ENCODE assay signal across 10 cellular contexts in genomic region chr10:73576178-73576889, GRCh38. TPM values are rescaled to one million over a fixed set of nuclear protein-coding genes. Genes with fewer than 3 reads are reported as not detected.
DNase-seq lines count a peak whose midpoint lies in the region; ATAC-seq, FAIRE-seq and TF ChIP-seq lines count a peak whose summit lies in the region.
"Had no signal": no experiment of that assay in that cellular context is flagged by ENCODE, and none has a peak within 500 bp of the region (broad histone marks: within the 10 kb centered on the region; RNA-seq: fewer than 3 reads in every experiment).

No MANE protein-coding gene starts in this region.

- peaks cover 13% of the 10 kb centered on the region for H3K4me1 Mint-ChIP-seq in astrocyte (ENCODE audit: low read depth, unreplicated experiment)

- H2AFZ ChIP-seq in astrocyte (ENCODE audit: low read depth, low read length), result no peak overlapping the region

- no peaks in the 10 kb centered on the region for H4K20me1 ChIP-seq in astrocyte (ENCODE audit: insufficient read depth, low read length)

- H3K4me1 ChIP-seq in astrocyte (ENCODE audit: insufficient read depth, low read length) (peaks cover 8% of the 10 kb centered on the region), small intestine (ENCODE audit: control insufficient read depth in 2 of 2, insufficient read depth in 1 of 2, low read depth in 1 of 2, low read length in 1 of 2) (peaks cover 0 to 4% of the 10 kb centered on the region in 2 donors)

- no peak for DNase-seq in GM12892 (ENCODE audit: insufficient read length)
- DNase-seq in astrocyte (ENCODE audit: low read depth), result peak; percentile 83
- no peak for DNase-seq in left ventricle myocardium superior
- peak; percentile 58 for DNase-seq in small intestine
- no peak for DNase-seq in KG1 (lab: John Stamatoyannopoulos, UW)
- DNase-seq in NCI-H187 treated with DMSO at 0.1 percent for 48 hours (lab: John Stamatoyannopoulos, UW), result no peak
- no peak for DNase-seq in NCI-H1048 (lab: John Stamatoyannopoulos, UW)
- DNase-seq: activated naive CD8-positive, alpha-beta T cell treated with anti-CD3 and anti-CD28 coated beads, Interleukin-2, amount 10 ng/mL, durations not matched to agents 7 days and 5 days had no signal

- H3K4me3 ChIP-seq in astrocyte (ENCODE audit: insufficient read depth, low read depth, low read length) (no peak overlapping the region), small intestine (ENCODE audit: low read depth in 1 of 2, low read length in 2 of 2) (no peak overlapping the region)
- H3K4me3 ChIP-seq: SK-N-MC had no signal

- H3K27me3 ChIP-seq in astrocyte (ENCODE audit: insufficient read depth, low read length) (no peaks in the 10 kb centered on the region), small intestine (ENCODE audit: control insufficient read depth in 2 of 2, insufficient read depth in 2 of 2, low read length in 2 of 2) (no peaks in the 10 kb centered on the region)

- intact Hi-C loops in left ventricle myocardium superior (cut with micrococcal nuclease), result no loop called here

- no peak overlapping the region for H3K4me3 Mint-ChIP-seq in astrocyte (ENCODE audit: unreplicated experiment)
- H3K4me3 Mint-ChIP-seq: activated naive CD8-positive, alpha-beta T cell treated with anti-CD3 and anti-CD28 coated beads, Interleukin-2, amount 10 ng/mL, durations not matched to agents 7 days and 5 days had no signal

- 33 to 37% (median 34%) methylated on average over 4 of the region's 4 CpGs for WGBS in small intestine, 3 donors

- no peak for TF ChIP-seq POLR2A in GM12892 (IDR thresholded peaks at IDR 0.05; ENCODE audit: low read depth, low read length)

- ATAC-seq in left ventricle myocardium superior (peak; percentile 73), GM19023 (IDR thresholded peaks at IDR 0.05; ENCODE audit: unreplicated experiment) (no peak)

- H3K27ac Mint-ChIP-seq in astrocyte (ENCODE audit: unreplicated experiment), result no peak overlapping the region
- H3K27ac Mint-ChIP-seq: activated naive CD8-positive, alpha-beta T cell treated with anti-CD3 and anti-CD28 coated beads, Interleukin-2, amount 10 ng/mL, durations not matched to agents 7 days and 5 days had no signal

- H3K4me2 ChIP-seq in astrocyte (ENCODE audit: low read length), result peak overlapping the region; percentile 19

- no peak for TF ChIP-seq CTCF in astrocyte (IDR thresholded peaks at IDR 0.05; ENCODE audit: insufficient read depth, low read depth, low read length)

- no peaks in the 10 kb centered on the region for H3K9me3 Mint-ChIP-seq in astrocyte (ENCODE audit: unreplicated experiment)
- H3K9me3 Mint-ChIP-seq: activated naive CD8-positive, alpha-beta T cell treated with anti-CD3 and anti-CD28 coated beads, Interleukin-2, amount 10 ng/mL, durations not matched to agents 7 days and 5 days had no signal

- H3K36me3 ChIP-seq in astrocyte (ENCODE audit: insufficient read depth, low read length), result no peaks in the 10 kb centered on the region
- H3K36me3 ChIP-seq in small intestine (ENCODE audit: control insufficient read depth in 2 of 2, insufficient read depth in 2 of 2, low read length in 2 of 2), result no peaks in the 10 kb centered on the region

- H3K27me3 Mint-ChIP-seq in astrocyte (ENCODE audit: low read depth, unreplicated experiment), result no peaks in the 10 kb centered on the region
- H3K27me3 Mint-ChIP-seq: activated naive CD8-positive, alpha-beta T cell treated with anti-CD3 and anti-CD28 coated beads, Interleukin-2, amount 10 ng/mL, durations not matched to agents 7 days and 5 days had no signal

- no peaks in the 10 kb centered on the region for H3K9me3 ChIP-seq in astrocyte (ENCODE audit: insufficient read depth, low read depth, low read length)
- H3K9me3 ChIP-seq in small intestine (ENCODE audit: control insufficient read depth, low read depth), result no peaks in the 10 kb centered on the region

- H3K36me3 Mint-ChIP-seq in astrocyte (ENCODE audit: low read depth, unreplicated experiment), result peaks cover 5% of the 10 kb centered on the region
- H3K36me3 Mint-ChIP-seq: activated naive CD8-positive, alpha-beta T cell treated with anti-CD3 and anti-CD28 coated beads, Interleukin-2, amount 10 ng/mL, durations not matched to agents 7 days and 5 days had no signal

- H3K79me2 ChIP-seq in astrocyte (ENCODE audit: insufficient read depth, low read length), result no peaks in the 10 kb centered on the region

- no peak overlapping the region for H3K27ac ChIP-seq in astrocyte (ENCODE audit: low read depth, low read length)
- peak overlapping the region in 1 of 2 donors; percentile 68 for H3K27ac ChIP-seq in small intestine (ENCODE audit: low read depth in 1 of 2, low read length in 1 of 2)
- H3K27ac ChIP-seq: SK-N-MC had no signal

- no peak overlapping the region for H3K9ac ChIP-seq in astrocyte (ENCODE audit: low read length)

- FAIRE-seq in GM12892 (lab: Jason Lieb, UNC) (peak; percentile 17), astrocyte (lab: Jason Lieb, UNC) (no peak), small intestine (lab: Jason Lieb, UNC) (no peak)

RNA-seq across cellular contexts. Expression of gene USP54, which starts 14.8 kb away (rescaled TPM):
- 4.6 TPM for polyA plus RNA-seq in GM12892 (2012; ENCODE audit: missing spikeins)
- total RNA-seq in astrocyte (70.4 and 85.9 TPM in 2 replicates), left ventricle myocardium superior (22.4 TPM)
- 1 to 10 TPM; 2.4 to 9.4 (median 9.3) TPM for polyA plus RNA-seq in small intestine

Comparison
In these comparisons a context has a peak if more than half of its experiments do, and no peak if none do; other contexts are left out.
1. DNase-seq: peak in astrocyte (single experiment) and small intestine (single experiment); none in GM12892 (single experiment), left ventricle myocardium superior (single experiment), KG1 (single experiment), NCI-H187 treated with DMSO at 0.1 percent for 48 hours (single experiment) and NCI-H1048 (single experiment).